Comparison of ENCODE assay signal across 1 cellular context in genomic region chr4:175034007-175034406, GRCh38.
TF ChIP-seq lines count a peak whose summit lies in the region.

No MANE protein-coding gene starts in this region.

TF ChIP-seq in H1, 55 proteins besides CTCF, POLR2A, EP300 and RAD21:
- peak; percentile 77 for TF ChIP-seq NANOG (IDR thresholded peaks at IDR 0.05; ENCODE audit: insufficient read depth, low read depth, low read length, poor library complexity, severe bottlenecking)
- TF ChIP-seq HDAC6 (IDR thresholded peaks at IDR 0.05; ENCODE audit: low read depth, low read length), result no peak
- peak; percentile 76; the same call in 1 of the 2 replicates for TF ChIP-seq POU5F1 (IDR thresholded peaks at IDR 0.05; ENCODE audit: low read depth, low read length)
- no peak for TF ChIP-seq GABPA (IDR thresholded peaks at IDR 0.05; ENCODE audit: borderline replicate concordance, insufficient read depth, low read length)
- TF ChIP-seq ATF2 (IDR thresholded peaks at IDR 0.05; ENCODE audit: low read length), result no peak
- TF ChIP-seq ZNF274 (IDR thresholded peaks at IDR 0.05; ENCODE audit: borderline replicate concordance, extremely low read depth, low read length), result no peak
- peak; percentile 92 for TF ChIP-seq CHD7 (IDR thresholded peaks at IDR 0.05; ENCODE audit: insufficient replicate concordance, low read length)
- peak in 1 of 2 experiments; percentile 3 for TF ChIP-seq BCL11A (IDR thresholded peaks at IDR 0.05; ENCODE audit: low read depth in 2 of 2, low read length in 2 of 2)
